21 cellular contexts compared by ENCODE assay signal in genomic region chr5:160685219-160685618, GRCh38.
DNase-seq lines count a peak whose midpoint lies in the region; ATAC-seq and TF ChIP-seq lines count a peak whose summit lies in the region.
"Had no signal": no experiment of that assay in that cellular context is flagged by ENCODE, and none has a peak within 500 bp of the region (broad histone marks: within the 10 kb centered on the region; RNA-seq: fewer than 3 reads in every experiment).

No MANE protein-coding gene starts in this region.

- peak; percentile 21 for ATAC-seq in GM18907 (IDR thresholded peaks at IDR 0.05; ENCODE audit: unreplicated experiment)
- peak; percentile 7 for ATAC-seq in HG02973 (IDR thresholded peaks at IDR 0.05; ENCODE audit: unreplicated experiment)
- peak; percentile 60 for ATAC-seq in WTC11
- peak; percentile 95 for ATAC-seq in mucosa of descending colon
- ATAC-seq in HG02870 (IDR thresholded peaks at IDR 0.05; ENCODE audit: unreplicated experiment): no peak
- ATAC-seq in GM19467 (IDR thresholded peaks at IDR 0.05; ENCODE audit: unreplicated experiment): no peak
- ATAC-seq: activated naive CD4-positive, alpha-beta T cell treated with anti-CD3 and anti-CD28 coated beads, Interleukin-2, amount 50 U/mL, for 72 hours; left ventricle myocardium superior had no signal

- peaks cover 12% of the 10 kb centered on the region for H3K4me1 ChIP-seq in mucosa of descending colon (ENCODE audit: low read depth)
- H3K4me1 ChIP-seq: spleen, stomach had no signal

- no peaks in the 10 kb centered on the region for H3K9me3 ChIP-seq in mucosa of descending colon
- H3K9me3 ChIP-seq: SK-N-SH had no signal

- CTCF ChIA-PET in WTC11 (lab: Charles Lee): no interaction called here

- intact Hi-C loops in mucosa of descending colon (cut with DNase I, micrococcal nuclease): no loop called here

- H3K4me3 Mint-ChIP-seq in WTC11: no peak overlapping the region
- H3K4me3 Mint-ChIP-seq: IgD-negative memory B cell, type B pancreatic cell had no signal

- no peaks in the 10 kb centered on the region for H3K36me3 ChIP-seq in mucosa of descending colon (ENCODE audit: low read depth)
- H3K36me3 ChIP-seq: spleen, stomach had no signal

- no peaks in the 10 kb centered on the region for H3K36me3 Mint-ChIP-seq in WTC11
- H3K36me3 Mint-ChIP-seq: activated naive CD4-positive, alpha-beta T cell treated with anti-CD3 and anti-CD28 coated beads, Interleukin-2, amount 50 U/mL, for 72 hours; IgD-negative memory B cell; type B pancreatic cell had no signal

- H3K9me3 Mint-ChIP-seq in WTC11: peaks cover 5% of the 10 kb centered on the region
- H3K9me3 Mint-ChIP-seq: activated naive CD4-positive, alpha-beta T cell treated with anti-CD3 and anti-CD28 coated beads, Interleukin-2, amount 50 U/mL, for 72 hours; type B pancreatic cell had no signal

- peak overlapping the region; percentile 30 for H3K4me3 ChIP-seq in mucosa of descending colon
- H3K4me3 ChIP-seq: spleen had no signal

- no peak for TF ChIP-seq CTCF in WTC11 (IDR thresholded peaks at IDR 0.05)
- TF ChIP-seq CTCF in mucosa of descending colon (IDR thresholded peaks at IDR 0.05): no peak

- H3K4me1 Mint-ChIP-seq in WTC11: peaks cover 14% of the 10 kb centered on the region
- H3K4me1 Mint-ChIP-seq: IgD-negative memory B cell had no signal

- H3K27ac Mint-ChIP-seq in WTC11: no peak overlapping the region
- H3K27ac Mint-ChIP-seq: IgD-negative memory B cell, type B pancreatic cell had no signal

- DNase-seq in WTC11 (ENCODE audit: low spot score) (no peak), mucosa of descending colon (peak in 1 of 3 donors; percentile 90), iPS-NIHi7 (ENCODE audit: extremely low spot score) (no peak)
- no peak for DNase-seq in activated CD4-positive, alpha-beta T cell treated with anti-CD3 and anti-CD28 coated beads, Interleukin-2, amount 50 U/mL, for 1 hour
- DNase-seq: activated CD4-positive, CD25-positive, alpha-beta regulatory T cell treated with anti-CD3 and anti-CD28 coated beads, Interleukin-2, amount 50 U/mL, for 72 hours; DMS153; GF-D8; HCEC 1CT; left ventricle myocardium superior; NCI-H1694 treated with DMSO at 0.1 percent for 48 hours; spleen; stimulated activated CD4-positive, alpha-beta T cell treated with anti-CD3 and anti-CD28 coated beads, Interleukin-4, amount 100 ng/mL, for 24 hours; stomach had no signal

- POLR2A ChIA-PET in WTC11 (lab: Charles Lee): no interaction called here

- no peaks in the 10 kb centered on the region; the same call in 1 of the 2 replicates for H3K27me3 Mint-ChIP-seq in WTC11 (ENCODE audit: low read depth)
- H3K27me3 Mint-ChIP-seq: type B pancreatic cell had no signal

TF ChIP-seq in WTC11, 78 proteins besides CTCF, POLR2A, EP300 and RAD21:
- TF ChIP-seq SMAD4 (CRISPR knock-in tag; IDR thresholded peaks at IDR 0.05): no peak
- TF ChIP-seq HMGA2 (CRISPR knock-in tag; IDR thresholded peaks at IDR 0.05): no peak
- TF ChIP-seq TEAD1 (CRISPR knock-in tag; IDR thresholded peaks at IDR 0.05): no peak
- no peak for TF ChIP-seq RORB (CRISPR knock-in tag; IDR thresholded peaks at IDR 0.05)
- no peak for TF ChIP-seq TEAD4 (CRISPR knock-in tag; IDR thresholded peaks at IDR 0.05)
- no peak for TF ChIP-seq ZNF396 (CRISPR knock-in tag; IDR thresholded peaks at IDR 0.05; ENCODE audit: borderline replicate concordance)

Comparison
In these comparisons a context has a peak if more than half of its experiments do, and no peak if none do; other contexts are left out.
1. ATAC-seq: peak in GM18907 (single experiment), HG02973 (single experiment), WTC11 (single experiment) and mucosa of descending colon (single experiment); none in HG02870 (single experiment) and GM19467 (single experiment).